ENCODE assay signal across 34 cellular contexts in the genomic region with DNA sequence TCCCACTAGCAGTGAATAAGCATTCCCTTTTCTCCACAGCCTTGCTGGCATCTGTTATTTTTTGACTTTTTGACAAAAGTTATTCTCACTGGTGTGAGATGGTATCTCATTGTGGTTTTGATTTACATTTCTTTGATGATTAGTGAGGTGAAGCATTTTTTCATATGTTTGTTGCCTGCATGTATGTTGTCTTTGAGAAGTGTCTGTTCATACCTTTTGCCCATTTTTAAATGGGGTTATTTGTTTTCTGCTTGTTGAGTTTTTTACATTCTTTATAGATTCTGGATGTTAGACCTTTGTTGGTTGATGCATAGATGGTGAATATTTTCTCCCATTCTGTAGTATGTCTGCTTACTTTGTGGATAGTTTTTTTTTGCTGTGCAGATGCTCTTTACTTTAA.
"Had no signal": no experiment of that assay in that cellular context is flagged by ENCODE, and none has a peak within 500 bp of the region (broad histone marks: within the 10 kb centered on the region; RNA-seq: fewer than 3 reads in every experiment).

No MANE protein-coding gene starts in this region.

- H3K36me3 ChIP-seq: MG63 had no signal

- H3K27me3 ChIP-seq: MG63 had no signal

- DNase-seq: Kasumi-1, MG63, MM.1S, MV-4-11, NCI-H1048, NCI-H1092, NCI-H1092 treated with DMSO at 0.1 percent for 48 hours, NCI-H1105, NCI-H1105 treated with DMSO at 0.1 percent for 48 hours, NCI-H1417, NCI-H1417 treated with DMSO at 0.1 percent for 48 hours, NCI-H1436, NCI-H1436 treated with DMSO at 0.1 percent for 48 hours, NCI-H146, NCI-H1694, NCI-H1694 treated with DMSO at 0.1 percent for 48 hours, NCI-H187, NCI-H187 treated with DMSO at 0.1 percent for 48 hours, NCI-H1930, NCI-H2029, NCI-H2029 treated with DMSO at 0.1 percent for 48 hours, NCI-H2081, NCI-H2081 treated with DMSO at 0.1 percent for 48 hours, NCI-H2107, NCI-H2171, NCI-H2171 treated with DMSO at 0.1 percent for 48 hours, NCI-H2227 treated with DMSO at 0.1 percent for 48 hours, NCI-H226, NCI-H345, NCI-H446, NCI-H446 treated with DMSO at 0.1 percent for 48 hours, NCI-H510A, NCI-H510A treated with DMSO at 0.1 percent for 48 hours, NCI-H524 had no signal

- H3K9me3 ChIP-seq: MG63 had no signal

- H3K4me3 ChIP-seq: MG63 had no signal
